2 cellular contexts compared by ENCODE assay signal in the genomic region with DNA sequence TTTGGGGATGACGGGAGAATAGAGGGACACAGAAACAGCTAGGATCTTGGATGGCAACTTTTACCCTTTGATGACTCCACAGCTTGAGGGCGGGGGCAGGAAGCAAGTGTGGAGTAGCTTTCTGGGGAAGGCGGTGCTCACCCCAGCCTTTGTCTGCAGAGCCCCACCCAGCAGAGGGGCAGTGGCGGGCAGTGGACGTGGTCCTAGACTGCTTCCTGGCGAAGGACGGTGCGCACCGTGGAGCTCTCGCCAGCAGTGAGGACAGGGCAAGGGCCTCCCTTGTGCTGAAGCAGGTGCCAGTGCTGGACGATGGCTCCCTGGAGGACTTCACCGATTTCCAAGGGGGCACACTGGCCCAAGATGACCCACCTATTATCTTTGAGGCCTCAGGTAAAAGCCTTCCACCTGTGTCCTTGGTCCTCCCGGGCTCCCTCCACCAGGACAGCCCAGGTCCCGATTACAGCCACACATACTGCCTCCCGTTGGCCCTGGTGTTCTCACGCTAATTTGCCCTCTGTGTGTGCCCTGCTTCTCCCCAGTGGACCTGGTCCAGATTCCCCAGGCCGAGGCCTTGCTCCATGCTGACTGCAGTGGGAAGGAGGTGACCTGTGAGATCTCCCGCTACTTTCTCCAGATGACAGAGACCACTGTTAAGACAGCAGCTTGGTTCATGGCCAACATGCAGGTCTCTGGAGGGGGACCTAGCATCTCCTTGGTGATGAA.
TF ChIP-seq lines count a peak whose summit lies in the region.

No MANE protein-coding gene starts in this region.

TF ChIP-seq in SK-N-SH, 30 proteins besides CTCF, POLR2A, EP300 and RAD21:
- TF ChIP-seq, protein P1, sequence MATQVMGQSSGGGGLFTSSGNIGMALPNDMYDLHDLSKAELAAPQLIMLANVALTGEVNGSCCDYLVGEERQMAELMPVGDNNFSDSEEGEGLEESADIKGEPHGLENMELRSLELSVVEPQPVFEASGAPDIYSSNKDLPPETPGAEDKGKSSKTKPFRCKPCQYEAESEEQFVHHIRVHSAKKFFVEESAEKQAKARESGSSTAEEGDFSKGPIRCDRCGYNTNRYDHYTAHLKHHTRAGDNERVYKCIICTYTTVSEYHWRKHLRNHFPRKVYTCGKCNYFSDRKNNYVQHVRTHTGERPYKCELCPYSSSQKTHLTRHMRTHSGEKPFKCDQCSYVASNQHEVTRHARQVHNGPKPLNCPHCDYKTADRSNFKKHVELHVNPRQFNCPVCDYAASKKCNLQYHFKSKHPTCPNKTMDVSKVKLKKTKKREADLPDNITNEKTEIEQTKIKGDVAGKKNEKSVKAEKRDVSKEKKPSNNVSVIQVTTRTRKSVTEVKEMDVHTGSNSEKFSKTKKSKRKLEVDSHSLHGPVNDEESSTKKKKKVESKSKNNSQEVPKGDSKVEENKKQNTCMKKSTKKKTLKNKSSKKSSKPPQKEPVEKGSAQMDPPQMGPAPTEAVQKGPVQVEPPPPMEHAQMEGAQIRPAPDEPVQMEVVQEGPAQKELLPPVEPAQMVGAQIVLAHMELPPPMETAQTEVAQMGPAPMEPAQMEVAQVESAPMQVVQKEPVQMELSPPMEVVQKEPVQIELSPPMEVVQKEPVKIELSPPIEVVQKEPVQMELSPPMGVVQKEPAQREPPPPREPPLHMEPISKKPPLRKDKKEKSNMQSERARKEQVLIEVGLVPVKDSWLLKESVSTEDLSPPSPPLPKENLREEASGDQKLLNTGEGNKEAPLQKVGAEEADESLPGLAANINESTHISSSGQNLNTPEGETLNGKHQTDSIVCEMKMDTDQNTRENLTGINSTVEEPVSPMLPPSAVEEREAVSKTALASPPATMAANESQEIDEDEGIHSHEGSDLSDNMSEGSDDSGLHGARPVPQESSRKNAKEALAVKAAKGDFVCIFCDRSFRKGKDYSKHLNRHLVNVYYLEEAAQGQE (IDR thresholded peaks at IDR 0.05; ENCODE audit: low read depth, low read length), result no peak
- TF ChIP-seq GABPA (IDR thresholded peaks at IDR 0.05; ENCODE audit: low read depth) (no peak), FOXM1 (IDR thresholded peaks at IDR 0.05; ENCODE audit: low read depth) (no peak), YY1 (IDR thresholded peaks at IDR 0.05; ENCODE audit: low read depth) (no peak), RXRA (IDR thresholded peaks at IDR 0.05; ENCODE audit: borderline replicate concordance, low read depth) (no peak), EZH2phosphoT487 (IDR thresholded peaks at IDR 0.05; ENCODE audit: borderline replicate concordance, low read depth) (no peak), ELF1 (IDR thresholded peaks at IDR 0.05) (no peak), GATA2 (CRISPR knock-in tag; IDR thresholded peaks at IDR 0.05) (no peak), TCF12 (IDR thresholded peaks at IDR 0.05) (no peak), POLR2AphosphoS5 (IDR thresholded peaks at IDR 0.05; ENCODE audit: low read depth, low read length) (no peak), SIN3A (IDR thresholded peaks at IDR 0.05; ENCODE audit: borderline replicate concordance, low read depth, low read length) (no peak), MEF2A (IDR thresholded peaks at IDR 0.05; ENCODE audit: borderline replicate concordance, low read depth) (no peak)
- TF ChIP-seq, protein P2, sequence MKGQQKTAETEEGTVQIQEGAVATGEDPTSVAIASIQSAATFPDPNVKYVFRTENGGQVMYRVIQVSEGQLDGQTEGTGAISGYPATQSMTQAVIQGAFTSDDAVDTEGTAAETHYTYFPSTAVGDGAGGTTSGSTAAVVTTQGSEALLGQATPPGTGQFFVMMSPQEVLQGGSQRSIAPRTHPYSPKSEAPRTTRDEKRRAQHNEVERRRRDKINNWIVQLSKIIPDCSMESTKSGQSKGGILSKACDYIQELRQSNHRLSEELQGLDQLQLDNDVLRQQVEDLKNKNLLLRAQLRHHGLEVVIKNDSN (IDR thresholded peaks at IDR 0.05; ENCODE audit: borderline replicate concordance, low read depth), result no peak
- TF ChIP-seq, protein P3, sequence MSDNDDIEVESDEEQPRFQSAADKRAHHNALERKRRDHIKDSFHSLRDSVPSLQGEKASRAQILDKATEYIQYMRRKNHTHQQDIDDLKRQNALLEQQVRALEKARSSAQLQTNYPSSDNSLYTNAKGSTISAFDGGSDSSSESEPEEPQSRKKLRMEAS (IDR thresholded peaks at IDR 0.05; ENCODE audit: low read depth), result no peak
- TF ChIP-seq, protein P4, sequence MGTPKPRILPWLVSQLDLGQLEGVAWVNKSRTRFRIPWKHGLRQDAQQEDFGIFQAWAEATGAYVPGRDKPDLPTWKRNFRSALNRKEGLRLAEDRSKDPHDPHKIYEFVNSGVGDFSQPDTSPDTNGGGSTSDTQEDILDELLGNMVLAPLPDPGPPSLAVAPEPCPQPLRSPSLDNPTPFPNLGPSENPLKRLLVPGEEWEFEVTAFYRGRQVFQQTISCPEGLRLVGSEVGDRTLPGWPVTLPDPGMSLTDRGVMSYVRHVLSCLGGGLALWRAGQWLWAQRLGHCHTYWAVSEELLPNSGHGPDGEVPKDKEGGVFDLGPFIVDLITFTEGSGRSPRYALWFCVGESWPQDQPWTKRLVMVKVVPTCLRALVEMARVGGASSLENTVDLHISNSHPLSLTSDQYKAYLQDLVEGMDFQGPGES (IDR thresholded peaks at IDR 0.05; ENCODE audit: low read depth, low read length), result no peak
- TF ChIP-seq, protein P5, sequence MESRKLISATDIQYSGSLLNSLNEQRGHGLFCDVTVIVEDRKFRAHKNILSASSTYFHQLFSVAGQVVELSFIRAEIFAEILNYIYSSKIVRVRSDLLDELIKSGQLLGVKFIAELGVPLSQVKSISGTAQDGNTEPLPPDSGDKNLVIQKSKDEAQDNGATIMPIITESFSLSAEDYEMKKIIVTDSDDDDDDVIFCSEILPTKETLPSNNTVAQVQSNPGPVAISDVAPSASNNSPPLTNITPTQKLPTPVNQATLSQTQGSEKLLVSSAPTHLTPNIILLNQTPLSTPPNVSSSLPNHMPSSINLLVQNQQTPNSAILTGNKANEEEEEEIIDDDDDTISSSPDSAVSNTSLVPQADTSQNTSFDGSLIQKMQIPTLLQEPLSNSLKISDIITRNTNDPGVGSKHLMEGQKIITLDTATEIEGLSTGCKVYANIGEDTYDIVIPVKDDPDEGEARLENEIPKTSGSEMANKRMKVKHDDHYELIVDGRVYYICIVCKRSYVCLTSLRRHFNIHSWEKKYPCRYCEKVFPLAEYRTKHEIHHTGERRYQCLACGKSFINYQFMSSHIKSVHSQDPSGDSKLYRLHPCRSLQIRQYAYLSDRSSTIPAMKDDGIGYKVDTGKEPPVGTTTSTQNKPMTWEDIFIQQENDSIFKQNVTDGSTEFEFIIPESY (IDR thresholded peaks at IDR 0.05; ENCODE audit: borderline replicate concordance, low read depth), result no peak

TF ChIP-seq in SK-N-SH treated with all-trans-retinoic acid at 6 μM for 48 hours, 23 proteins besides CTCF, POLR2A, EP300 and RAD21 (continued from another document):
- TF ChIP-seq, protein P6, sequence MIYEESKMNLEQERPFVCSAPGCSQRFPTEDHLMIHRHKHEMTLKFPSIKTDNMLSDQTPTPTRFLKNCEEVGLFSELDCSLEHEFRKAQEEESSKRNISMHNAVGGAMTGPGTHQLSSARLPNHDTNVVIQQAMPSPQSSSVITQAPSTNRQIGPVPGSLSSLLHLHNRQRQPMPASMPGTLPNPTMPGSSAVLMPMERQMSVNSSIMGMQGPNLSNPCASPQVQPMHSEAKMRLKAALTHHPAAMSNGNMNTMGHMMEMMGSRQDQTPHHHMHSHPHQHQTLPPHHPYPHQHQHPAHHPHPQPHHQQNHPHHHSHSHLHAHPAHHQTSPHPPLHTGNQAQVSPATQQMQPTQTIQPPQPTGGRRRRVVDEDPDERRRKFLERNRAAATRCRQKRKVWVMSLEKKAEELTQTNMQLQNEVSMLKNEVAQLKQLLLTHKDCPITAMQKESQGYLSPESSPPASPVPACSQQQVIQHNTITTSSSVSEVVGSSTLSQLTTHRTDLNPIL (CRISPR knock-in tag; IDR thresholded peaks at IDR 0.05; ENCODE audit: low read depth), result no peak
- no peak for TF ChIP-seq ZC3H10 (CRISPR knock-in tag; IDR thresholded peaks at IDR 0.05)
- TF ChIP-seq ESRRG (CRISPR knock-in tag; IDR thresholded peaks at IDR 0.05), result no peak
- TF ChIP-seq, protein P7, sequence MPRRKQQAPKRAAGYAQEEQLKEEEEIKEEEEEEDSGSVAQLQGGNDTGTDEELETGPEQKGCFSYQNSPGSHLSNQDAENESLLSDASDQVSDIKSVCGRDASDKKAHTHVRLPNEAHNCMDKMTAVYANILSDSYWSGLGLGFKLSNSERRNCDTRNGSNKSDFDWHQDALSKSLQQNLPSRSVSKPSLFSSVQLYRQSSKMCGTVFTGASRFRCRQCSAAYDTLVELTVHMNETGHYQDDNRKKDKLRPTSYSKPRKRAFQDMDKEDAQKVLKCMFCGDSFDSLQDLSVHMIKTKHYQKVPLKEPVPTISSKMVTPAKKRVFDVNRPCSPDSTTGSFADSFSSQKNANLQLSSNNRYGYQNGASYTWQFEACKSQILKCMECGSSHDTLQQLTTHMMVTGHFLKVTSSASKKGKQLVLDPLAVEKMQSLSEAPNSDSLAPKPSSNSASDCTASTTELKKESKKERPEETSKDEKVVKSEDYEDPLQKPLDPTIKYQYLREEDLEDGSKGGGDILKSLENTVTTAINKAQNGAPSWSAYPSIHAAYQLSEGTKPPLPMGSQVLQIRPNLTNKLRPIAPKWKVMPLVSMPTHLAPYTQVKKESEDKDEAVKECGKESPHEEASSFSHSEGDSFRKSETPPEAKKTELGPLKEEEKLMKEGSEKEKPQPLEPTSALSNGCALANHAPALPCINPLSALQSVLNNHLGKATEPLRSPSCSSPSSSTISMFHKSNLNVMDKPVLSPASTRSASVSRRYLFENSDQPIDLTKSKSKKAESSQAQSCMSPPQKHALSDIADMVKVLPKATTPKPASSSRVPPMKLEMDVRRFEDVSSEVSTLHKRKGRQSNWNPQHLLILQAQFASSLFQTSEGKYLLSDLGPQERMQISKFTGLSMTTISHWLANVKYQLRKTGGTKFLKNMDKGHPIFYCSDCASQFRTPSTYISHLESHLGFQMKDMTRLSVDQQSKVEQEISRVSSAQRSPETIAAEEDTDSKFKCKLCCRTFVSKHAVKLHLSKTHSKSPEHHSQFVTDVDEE (CRISPR knock-in tag; IDR thresholded peaks at IDR 0.05), result no peak
